ENCODE assay signal across 1 cellular context in the genomic region with DNA sequence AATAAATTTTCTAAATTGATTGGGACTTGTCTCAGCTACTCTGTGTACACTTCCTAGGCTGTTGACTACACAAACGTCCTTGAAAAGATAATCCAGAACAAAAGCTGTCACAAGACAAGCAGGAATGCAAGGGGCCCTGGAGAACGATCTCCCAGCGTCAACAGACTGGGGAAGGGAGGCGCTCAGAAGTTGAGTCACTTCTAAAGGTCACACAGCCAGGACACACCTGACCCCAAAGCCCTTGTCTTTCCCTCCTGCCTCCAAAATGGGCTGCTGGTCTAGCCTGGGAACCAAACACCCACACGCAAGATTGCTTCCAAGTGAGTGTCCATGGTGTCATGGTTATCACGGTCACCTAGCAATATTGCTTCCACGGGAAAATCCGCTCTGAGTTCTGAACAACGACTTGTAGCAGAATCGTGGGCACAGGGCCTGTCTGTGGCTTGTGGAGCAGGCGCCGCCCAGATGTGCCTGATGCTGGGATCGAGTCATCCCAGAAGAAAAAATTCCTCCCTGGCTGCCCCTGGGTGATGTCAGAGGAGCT.
A peak's percentile ranks its signal among the peaks of the same experiment; 100 is the strongest.
TF ChIP-seq lines count a peak whose summit lies in the region.

No MANE protein-coding gene starts in this region.

TF ChIP-seq in HepG2, 621 proteins besides CTCF, POLR2A, EP300 and RAD21 (continued from another document and continues in another):
- TF ChIP-seq ZNF276 (CRISPR knock-in tag; IDR thresholded peaks at IDR 0.05; ENCODE audit: low read depth): 0 out of 2 replicates have a peak, but pooled peaks have one; percentile 28
- TF ChIP-seq, protein P1, sequence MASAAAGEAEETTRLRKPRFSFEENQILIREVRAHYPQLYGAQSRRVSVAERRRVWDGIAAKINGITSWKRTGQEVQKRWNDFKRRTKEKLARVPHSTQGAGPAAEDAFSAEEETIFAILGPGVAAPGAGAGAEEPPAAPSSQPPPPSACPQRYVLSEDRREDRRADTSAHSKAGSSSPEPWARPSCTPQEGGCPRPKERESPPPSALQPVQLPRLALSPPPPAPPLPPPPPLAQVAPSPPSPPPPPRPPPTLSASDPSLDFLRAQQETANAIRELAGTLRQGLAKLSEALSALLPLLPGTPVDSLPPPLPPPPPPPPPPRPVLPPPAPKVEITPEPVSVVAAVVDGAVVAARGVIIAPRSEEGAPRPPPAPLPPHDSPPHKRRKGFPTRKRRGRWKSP (CRISPR knock-in tag; IDR thresholded peaks at IDR 0.05): no peak; the same call in 1 of the 2 replicates
- TF ChIP-seq ZSCAN30 (CRISPR knock-in tag; IDR thresholded peaks at IDR 0.05): no peak
- peak; percentile 77 for TF ChIP-seq DPF2 (CRISPR knock-in tag; IDR thresholded peaks at IDR 0.05; ENCODE audit: borderline replicate concordance, low read depth)
- no peak for TF ChIP-seq LBX2 (CRISPR knock-in tag; IDR thresholded peaks at IDR 0.05; ENCODE audit: borderline replicate concordance)
- TF ChIP-seq NR2F1 (CRISPR knock-in tag; IDR thresholded peaks at IDR 0.05): peak; percentile 89 to 95
- 0 out of 2 replicates have a peak, but pooled peaks have one; percentile 42 for TF ChIP-seq SNAPC2 (CRISPR knock-in tag; IDR thresholded peaks at IDR 0.05)
- TF ChIP-seq MEIS1 (CRISPR knock-in tag; IDR thresholded peaks at IDR 0.05; ENCODE audit: borderline replicate concordance): no peak
- peak; percentile 96 for TF ChIP-seq ZMYM3 (CRISPR knock-in tag; IDR thresholded peaks at IDR 0.05)
- TF ChIP-seq, protein P2, sequence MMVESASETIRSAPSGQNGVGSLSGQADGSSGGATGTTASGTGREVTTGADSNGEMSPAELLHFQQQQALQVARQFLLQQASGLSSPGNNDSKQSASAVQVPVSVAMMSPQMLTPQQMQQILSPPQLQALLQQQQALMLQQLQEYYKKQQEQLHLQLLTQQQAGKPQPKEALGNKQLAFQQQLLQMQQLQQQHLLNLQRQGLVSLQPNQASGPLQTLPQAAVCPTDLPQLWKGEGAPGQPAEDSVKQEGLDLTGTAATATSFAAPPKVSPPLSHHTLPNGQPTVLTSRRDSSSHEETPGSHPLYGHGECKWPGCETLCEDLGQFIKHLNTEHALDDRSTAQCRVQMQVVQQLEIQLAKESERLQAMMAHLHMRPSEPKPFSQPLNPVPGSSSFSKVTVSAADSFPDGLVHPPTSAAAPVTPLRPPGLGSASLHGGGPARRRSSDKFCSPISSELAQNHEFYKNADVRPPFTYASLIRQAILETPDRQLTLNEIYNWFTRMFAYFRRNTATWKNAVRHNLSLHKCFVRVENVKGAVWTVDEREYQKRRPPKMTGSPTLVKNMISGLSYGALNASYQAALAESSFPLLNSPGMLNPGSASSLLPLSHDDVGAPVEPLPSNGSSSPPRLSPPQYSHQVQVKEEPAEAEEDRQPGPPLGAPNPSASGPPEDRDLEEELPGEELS (CRISPR knock-in tag; IDR thresholded peaks at IDR 0.05): peak; percentile 96
- peak; percentile 51 for TF ChIP-seq CBX1 (IDR thresholded peaks at IDR 0.05; ENCODE audit: low read depth)
- TF ChIP-seq ZNF383 (CRISPR knock-in tag; IDR thresholded peaks at IDR 0.05; ENCODE audit: borderline replicate concordance): no peak
- no peak for TF ChIP-seq ZNF724P (CRISPR knock-in tag; IDR thresholded peaks at IDR 0.05; ENCODE audit: borderline replicate concordance)
- TF ChIP-seq MEF2D (CRISPR knock-in tag; IDR thresholded peaks at IDR 0.05): peak; percentile 41; the same call in 1 of the 2 replicates
- TF ChIP-seq REST (IDR thresholded peaks at IDR 0.05; ENCODE audit: borderline replicate concordance in 1 of 2, low read depth in 1 of 2, low read length in 2 of 2): peak in 1 of 2 experiments; percentile 39; a peak in 1 of 4 replicates
- no peak for TF ChIP-seq ZNF776 (CRISPR knock-in tag; IDR thresholded peaks at IDR 0.05)
- peak; percentile 93 for TF ChIP-seq NR2F6 (IDR thresholded peaks at IDR 0.05)
- peak; percentile 97 for TF ChIP-seq NR2F6 (CRISPR knock-in tag; IDR thresholded peaks at IDR 0.05)
- TF ChIP-seq ZNF549 (CRISPR knock-in tag; IDR thresholded peaks at IDR 0.05): no peak
- no peak for TF ChIP-seq KAT2B (IDR thresholded peaks at IDR 0.05; ENCODE audit: borderline replicate concordance, low read depth, low read length)
- TF ChIP-seq KDM6A (CRISPR knock-in tag; IDR thresholded peaks at IDR 0.05; ENCODE audit: low read depth): peak; percentile 58
- TF ChIP-seq, protein P3, sequence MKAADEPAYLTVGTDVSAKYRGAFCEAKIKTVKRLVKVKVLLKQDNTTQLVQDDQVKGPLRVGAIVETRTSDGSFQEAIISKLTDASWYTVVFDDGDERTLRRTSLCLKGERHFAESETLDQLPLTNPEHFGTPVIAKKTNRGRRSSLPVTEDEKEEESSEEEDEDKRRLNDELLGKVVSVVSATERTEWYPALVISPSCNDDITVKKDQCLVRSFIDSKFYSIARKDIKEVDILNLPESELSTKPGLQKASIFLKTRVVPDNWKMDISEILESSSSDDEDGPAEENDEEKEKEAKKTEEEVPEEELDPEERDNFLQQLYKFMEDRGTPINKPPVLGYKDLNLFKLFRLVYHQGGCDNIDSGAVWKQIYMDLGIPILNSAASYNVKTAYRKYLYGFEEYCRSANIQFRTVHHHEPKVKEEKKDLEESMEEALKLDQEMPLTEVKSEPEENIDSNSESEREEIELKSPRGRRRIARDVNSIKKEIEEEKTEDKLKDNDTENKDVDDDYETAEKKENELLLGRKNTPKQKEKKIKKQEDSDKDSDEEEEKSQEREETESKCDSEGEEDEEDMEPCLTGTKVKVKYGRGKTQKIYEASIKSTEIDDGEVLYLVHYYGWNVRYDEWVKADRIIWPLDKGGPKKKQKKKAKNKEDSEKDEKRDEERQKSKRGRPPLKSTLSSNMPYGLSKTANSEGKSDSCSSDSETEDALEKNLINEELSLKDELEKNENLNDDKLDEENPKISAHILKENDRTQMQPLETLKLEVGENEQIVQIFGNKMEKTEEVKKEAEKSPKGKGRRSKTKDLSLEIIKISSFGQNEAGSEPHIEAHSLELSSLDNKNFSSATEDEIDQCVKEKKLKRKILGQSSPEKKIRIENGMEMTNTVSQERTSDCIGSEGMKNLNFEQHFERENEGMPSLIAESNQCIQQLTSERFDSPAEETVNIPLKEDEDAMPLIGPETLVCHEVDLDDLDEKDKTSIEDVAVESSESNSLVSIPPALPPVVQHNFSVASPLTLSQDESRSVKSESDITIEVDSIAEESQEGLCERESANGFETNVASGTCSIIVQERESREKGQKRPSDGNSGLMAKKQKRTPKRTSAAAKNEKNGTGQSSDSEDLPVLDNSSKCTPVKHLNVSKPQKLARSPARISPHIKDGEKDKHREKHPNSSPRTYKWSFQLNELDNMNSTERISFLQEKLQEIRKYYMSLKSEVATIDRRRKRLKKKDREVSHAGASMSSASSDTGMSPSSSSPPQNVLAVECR (CRISPR knock-in tag; IDR thresholded peaks at IDR 0.05; ENCODE audit: borderline replicate concordance): peak; percentile 41; the same call in 1 of the 2 replicates
- TF ChIP-seq ZNF292 (CRISPR knock-in tag; IDR thresholded peaks at IDR 0.05; ENCODE audit: borderline replicate concordance, low read depth): peak; percentile 69; the same call in 1 of the 2 replicates
- TF ChIP-seq, protein P4, sequence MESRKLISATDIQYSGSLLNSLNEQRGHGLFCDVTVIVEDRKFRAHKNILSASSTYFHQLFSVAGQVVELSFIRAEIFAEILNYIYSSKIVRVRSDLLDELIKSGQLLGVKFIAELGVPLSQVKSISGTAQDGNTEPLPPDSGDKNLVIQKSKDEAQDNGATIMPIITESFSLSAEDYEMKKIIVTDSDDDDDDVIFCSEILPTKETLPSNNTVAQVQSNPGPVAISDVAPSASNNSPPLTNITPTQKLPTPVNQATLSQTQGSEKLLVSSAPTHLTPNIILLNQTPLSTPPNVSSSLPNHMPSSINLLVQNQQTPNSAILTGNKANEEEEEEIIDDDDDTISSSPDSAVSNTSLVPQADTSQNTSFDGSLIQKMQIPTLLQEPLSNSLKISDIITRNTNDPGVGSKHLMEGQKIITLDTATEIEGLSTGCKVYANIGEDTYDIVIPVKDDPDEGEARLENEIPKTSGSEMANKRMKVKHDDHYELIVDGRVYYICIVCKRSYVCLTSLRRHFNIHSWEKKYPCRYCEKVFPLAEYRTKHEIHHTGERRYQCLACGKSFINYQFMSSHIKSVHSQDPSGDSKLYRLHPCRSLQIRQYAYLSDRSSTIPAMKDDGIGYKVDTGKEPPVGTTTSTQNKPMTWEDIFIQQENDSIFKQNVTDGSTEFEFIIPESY (CRISPR knock-in tag; IDR thresholded peaks at IDR 0.05): peak; percentile 65; the same call in 1 of the 2 replicates
- peak; percentile 58; the same call in 1 of the 2 replicates for TF ChIP-seq HNF4G (IDR thresholded peaks at IDR 0.05; ENCODE audit: borderline replicate concordance, low read depth, low read length)
- peak; percentile 65; the same call in 1 of the 2 replicates for TF ChIP-seq HNF4G (CRISPR knock-in tag; IDR thresholded peaks at IDR 0.05; ENCODE audit: borderline replicate concordance, low read depth)
- TF ChIP-seq SKIL (CRISPR knock-in tag; IDR thresholded peaks at IDR 0.05; ENCODE audit: borderline replicate concordance): peak; percentile 78; the same call in 1 of the 2 replicates
- TF ChIP-seq CREB1 (IDR thresholded peaks at IDR 0.05): no peak
- peak; percentile 64; the same call in 1 of the 2 replicates for TF ChIP-seq CREB1 (CRISPR knock-in tag; IDR thresholded peaks at IDR 0.05)
- TF ChIP-seq ZNF501 (CRISPR knock-in tag; IDR thresholded peaks at IDR 0.05): 0 out of 2 replicates have a peak, but pooled peaks have one; percentile 20
- TF ChIP-seq, protein P5, sequence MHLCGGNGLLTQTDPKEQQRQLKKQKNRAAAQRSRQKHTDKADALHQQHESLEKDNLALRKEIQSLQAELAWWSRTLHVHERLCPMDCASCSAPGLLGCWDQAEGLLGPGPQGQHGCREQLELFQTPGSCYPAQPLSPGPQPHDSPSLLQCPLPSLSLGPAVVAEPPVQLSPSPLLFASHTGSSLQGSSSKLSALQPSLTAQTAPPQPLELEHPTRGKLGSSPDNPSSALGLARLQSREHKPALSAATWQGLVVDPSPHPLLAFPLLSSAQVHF (CRISPR knock-in tag; IDR thresholded peaks at IDR 0.05): no peak
- TF ChIP-seq SPEN (CRISPR knock-in tag; IDR thresholded peaks at IDR 0.05; ENCODE audit: low read depth): peak; percentile 23; the same call in 1 of the 2 replicates
- peak; percentile 98 for TF ChIP-seq ZMYM2 (CRISPR knock-in tag; IDR thresholded peaks at IDR 0.05)
- TF ChIP-seq TCF12 (IDR thresholded peaks at IDR 0.05): no peak
- TF ChIP-seq TCF12 (CRISPR knock-in tag; IDR thresholded peaks at IDR 0.05): no peak
- TF ChIP-seq CREM (IDR thresholded peaks at IDR 0.05): peak; percentile 78; the same call in 1 of the 2 replicates
- TF ChIP-seq CREM (CRISPR knock-in tag; IDR thresholded peaks at IDR 0.05): no peak
- TF ChIP-seq ZNF451 (CRISPR knock-in tag; IDR thresholded peaks at IDR 0.05): 0 out of 2 replicates have a peak, but pooled peaks have one; percentile 57
- TF ChIP-seq, protein P6, sequence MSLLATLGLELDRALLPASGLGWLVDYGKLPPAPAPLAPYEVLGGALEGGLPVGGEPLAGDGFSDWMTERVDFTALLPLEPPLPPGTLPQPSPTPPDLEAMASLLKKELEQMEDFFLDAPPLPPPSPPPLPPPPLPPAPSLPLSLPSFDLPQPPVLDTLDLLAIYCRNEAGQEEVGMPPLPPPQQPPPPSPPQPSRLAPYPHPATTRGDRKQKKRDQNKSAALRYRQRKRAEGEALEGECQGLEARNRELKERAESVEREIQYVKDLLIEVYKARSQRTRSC (CRISPR knock-in tag; IDR thresholded peaks at IDR 0.05; ENCODE audit: low read depth): no peak
